ENCODE assay signal across 10 cellular contexts in genomic region chr7:135923700-135924261, GRCh38. TPM values are rescaled to one million over a fixed set of nuclear protein-coding genes. Genes with fewer than 3 reads are reported as not detected.
DNase-seq lines count a peak whose midpoint lies in the region; ATAC-seq lines count a peak whose summit lies in the region.
"Had no signal": no experiment of that assay in that cellular context is flagged by ENCODE, and none has a peak within 500 bp of the region (broad histone marks: within the 10 kb centered on the region; RNA-seq: fewer than 3 reads in every experiment).

No MANE protein-coding gene starts in this region.

- DNase-seq in DMS53 (lab: John Stamatoyannopoulos, UW) = peak; percentile 85
- DNase-seq in NCI-H2029 treated with DMSO at 0.1 percent for 48 hours (lab: John Stamatoyannopoulos, UW) = peak; percentile 27
- DNase-seq in dedifferentiated amniotic fluid mesenchymal stem cell (ENCODE audit: extremely low spot score) = peak; percentile 82
- DNase-seq in activated naive CD4-positive, alpha-beta T cell treated with anti-CD3 and anti-CD28 coated beads, Interleukin-2, amount 50 U/mL, for 16 hours = no peak
- no peak for DNase-seq in iPS-NIHi7 (ENCODE audit: extremely low spot score)
- no peak for DNase-seq in activated T-cell treated with anti-CD3 and anti-CD28 coated beads, Interleukin-2, amount 50 U/mL, for 1 hour
- DNase-seq: heart right ventricle had no signal

- H3K36me3 ChIP-seq in mesodermal cell (ENCODE audit: control insufficient read depth, insufficient read depth, low read length) = peaks cover 35% of the 10 kb centered on the region

- peak overlapping the region; percentile 45 for H3K27ac ChIP-seq in mesodermal cell (ENCODE audit: low read depth, low read length, severe bottlenecking)
- H3K27ac ChIP-seq: heart right ventricle had no signal

- H3K4me3 ChIP-seq in mesodermal cell (ENCODE audit: extremely low read depth, insufficient read depth, low read length, poor library complexity, severe bottlenecking) = no peak overlapping the region
- H3K4me3 ChIP-seq: heart right ventricle had no signal

- ATAC-seq in GM19395 (IDR thresholded peaks at IDR 0.05; ENCODE audit: unreplicated experiment) = no peak
- ATAC-seq: heart right ventricle; stimulated activated memory B cell treated with anti-CD40 and anti-IgM and Interleukin-4, amounts not matched to agents 10 μg/mL and 1 μg/mL and 100 μg/mL, for 72 hours had no signal

- peaks cover 28% of the 10 kb centered on the region for H3K4me1 ChIP-seq in mesodermal cell (ENCODE audit: control insufficient read depth, insufficient read depth, low read length, poor library complexity, severe bottlenecking)

- no peaks in the 10 kb centered on the region for H3K9me3 ChIP-seq in mesodermal cell (ENCODE audit: control insufficient read depth, low read length)
- H3K9me3 ChIP-seq: heart right ventricle had no signal

- 81 to 94% methylated on average over 2 to 3 of the region's 4 CpGs for WGBS in mesodermal cell (ENCODE audit: insufficient coverage in 2 of 2), 2 experiments

RNA-seq across cellular contexts. Expression of gene MTPN, which starts 53.4 kb away (rescaled TPM):
- 241 TPM for polyA plus RNA-seq in mesodermal cell (2013, experiment 1 of 2)
- polyA plus RNA-seq in mesodermal cell (2013, experiment 2 of 2) = 239 TPM

Comparison
In these comparisons a context has a peak if more than half of its experiments do, and no peak if none do; other contexts are left out.
1. DNase-seq: peak in DMS53 (single experiment), NCI-H2029 treated with DMSO at 0.1 percent for 48 hours (single experiment) and dedifferentiated amniotic fluid mesenchymal stem cell (single experiment); none in activated naive CD4-positive, alpha-beta T cell treated with anti-CD3 and anti-CD28 coated beads, Interleukin-2, amount 50 U/mL, for 16 hours (single experiment), iPS-NIHi7 (single experiment) and activated T-cell treated with anti-CD3 and anti-CD28 coated beads, Interleukin-2, amount 50 U/mL, for 1 hour (single experiment).